In the genomic region with DNA sequence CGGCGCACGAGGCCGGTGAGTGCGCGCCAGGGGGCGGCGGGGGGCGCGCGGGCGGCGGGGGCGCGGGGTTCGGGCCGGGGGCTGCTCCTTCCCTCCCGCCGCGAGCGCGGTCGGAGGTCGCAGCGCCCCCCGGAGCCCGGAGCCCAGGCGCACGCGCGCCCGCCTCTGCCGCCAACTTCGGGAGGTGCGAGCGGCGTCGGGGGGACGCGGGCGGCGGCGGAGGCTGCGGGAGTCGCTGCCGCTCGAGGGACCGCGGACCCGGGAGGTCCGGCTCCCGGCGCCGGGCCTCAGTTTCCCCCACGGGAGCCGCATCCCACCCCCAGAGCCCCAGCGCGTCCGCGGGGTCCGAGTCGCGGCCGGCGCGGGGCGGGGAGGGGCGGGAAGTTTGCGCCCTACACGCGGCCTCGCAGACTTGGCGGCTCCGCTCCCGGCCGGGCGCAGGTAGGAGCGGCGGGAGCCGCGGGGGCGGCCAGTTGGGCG, we compare ENCODE assay signal across 24 cellular contexts. TPM values are rescaled to one million over a fixed set of nuclear protein-coding genes. Genes with fewer than 3 reads are reported as not detected.
DNase-seq lines count a peak whose midpoint lies in the region; ATAC-seq and TF ChIP-seq lines count a peak whose summit lies in the region.
"Had no signal": no experiment of that assay in that cellular context is flagged by ENCODE, and none has a peak within 500 bp of the region (broad histone marks: within the 10 kb centered on the region; RNA-seq: fewer than 3 reads in every experiment).

Gene PRR35 (plus strand): TSS at position 174 of the 480 bp plus-strand sequence. CDS start 2,901 bp downstream, outside the sequence.

- TF ChIP-seq CTCF in breast epithelium (IDR thresholded peaks at IDR 0.05), result no peak
- TF ChIP-seq CTCF in MCF 10A (IDR thresholded peaks at IDR 0.05; ENCODE audit: unreplicated experiment), result no peak
- no peak for TF ChIP-seq CTCF in Panc1 (IDR thresholded peaks at IDR 0.05)
- no peak for TF ChIP-seq CTCF in stomach (IDR thresholded peaks at IDR 0.05)
- no peak for TF ChIP-seq CTCF in glutamatergic neuron (IDR thresholded peaks at IDR 0.05; ENCODE audit: partially characterized antibody, unreplicated experiment)

- in situ Hi-C loops in Panc1 (cut with HindIII; ENCODE audit: low pct_unique_long_range_greater_than_20kb, low sequenced_read_pairs), result no loop called here

- POLR2A ChIA-PET in MCF 10A (lab: Yijun Ruan, JAX) (no interaction called here), Panc1 (lab: Charles Lee) (no interaction called here)
- POLR2A ChIA-PET in activated CD4-positive, alpha-beta memory T cell treated with anti-CD3 and anti-CD28 coated beads, Interleukin-2, amount 10 ng/mL, durations not matched to agents 7 days and 5 days (lab: Charles Lee), result no interaction called here

- no peak for DNase-seq in breast epithelium (ENCODE audit: low spot score in 2 of 2)
- no peak for DNase-seq in MCF 10A (ENCODE audit: unreplicated experiment)
- no peak for DNase-seq in Panc1 (ENCODE audit: low read depth, low spot score)
- no peak for DNase-seq in stomach
- DNase-seq in glutamatergic neuron, result no peak
- no peak for DNase-seq in posterior vena cava (ENCODE audit: low spot score)
- DNase-seq in activated CD4-positive, alpha-beta memory T cell treated with anti-CD3 and anti-CD28 coated beads, Interleukin-2, amount 10 ng/mL, durations not matched to agents 7 days and 5 days, result no peak
- DNase-seq: ACHN; activated CD4-positive, alpha-beta memory T cell treated with anti-CD3 and anti-CD28 coated beads for 36 hours; activated naive CD4-positive, alpha-beta T cell treated with anti-CD3 and anti-CD28 coated beads, Interleukin-2, amount 50 U/mL, for 16 hours; activated T-cell treated with anti-CD3 and anti-CD28 coated beads, Interleukin-2, amount 50 U/mL, for 24 hours; CD4-positive, CD25-positive, alpha-beta regulatory T cell; GOT3; heart right ventricle; naive thymus-derived CD8-positive, alpha-beta T cell; NCI-H774; PC-3; SIG-M5; stimulated activated CD4-positive, alpha-beta T cell treated with anti-CD3 and anti-CD28 coated beads, Interleukin-4, amount 100 ng/mL, for 4 hours had no signal

- 2 to 4% (median 3%) methylated on average over 24 to 81 of the region's 83 CpGs; no CpG with 5 or more reads in 1 of the 5 donors for WGBS in stomach, 5 donors

- H3K27me3 Mint-ChIP-seq in MCF 10A (ENCODE audit: insufficient read depth, unreplicated experiment) (no peaks in the 10 kb centered on the region), glutamatergic neuron (ENCODE audit: unreplicated experiment) (peaks cover 6% of the 10 kb centered on the region)
- H3K27me3 Mint-ChIP-seq in activated CD4-positive, alpha-beta memory T cell treated with anti-CD3 and anti-CD28 coated beads, Interleukin-2, amount 10 ng/mL, durations not matched to agents 7 days and 5 days, result peaks cover 12% of the 10 kb centered on the region

- no peak for TF ChIP-seq EP300 in stomach (IDR thresholded peaks at IDR 0.05)

- CTCF ChIA-PET in MCF 10A (lab: Yijun Ruan, JAX) (interaction anchor here (0.6 to 0.7 kb wide), 2 partner anchors 10 to 76 kb away, joined by 3 read pairs; no protein-coding TSS in a partner anchor), Panc1 (lab: Charles Lee) (no interaction called here)
- CTCF ChIA-PET in activated CD4-positive, alpha-beta memory T cell treated with anti-CD3 and anti-CD28 coated beads, Interleukin-2, amount 10 ng/mL, durations not matched to agents 7 days and 5 days (lab: Charles Lee), result no interaction called here

- intact Hi-C loops in breast epithelium (cut with DNase I; ENCODE audit: low total_unique reads) (no loop called here), MCF 10A (cut with micrococcal nuclease) (no loop called here), Panc1 (cut with micrococcal nuclease; ENCODE audit: unreplicated experiment) (no loop called here), stomach (cut with DNase I; ENCODE audit: low total_unique reads) (no loop called here), posterior vena cava (cut with DNase I) (no loop called here)

- H3K27ac Mint-ChIP-seq in MCF 10A (ENCODE audit: low read depth, unreplicated experiment) (no peak within 1 kb of the TSS), glutamatergic neuron (ENCODE audit: unreplicated experiment) (no peak within 1 kb of the TSS)
- no peak within 1 kb of the TSS for H3K27ac Mint-ChIP-seq in activated CD4-positive, alpha-beta memory T cell treated with anti-CD3 and anti-CD28 coated beads, Interleukin-2, amount 10 ng/mL, durations not matched to agents 7 days and 5 days
- H3K27ac Mint-ChIP-seq: activated CD4-positive, alpha-beta memory T cell treated with anti-CD3 and anti-CD28 coated beads for 36 hours; activated T-cell treated with anti-CD3 and anti-CD28 coated beads, Interleukin-2, amount 50 U/mL, for 24 hours; CD4-positive, CD25-positive, alpha-beta regulatory T cell; naive thymus-derived CD8-positive, alpha-beta T cell; T-helper 1 cell treated with Interleukin-12 subunit alpha and Interleukin-12 subunit beta and Interleukin-4 antibody, amounts not matched to agents 30 μg/mL and 1 μg/mL, for 36 hours had no signal

- peak within 1 kb of the TSS in 2 of 3 donors; percentile 29 to 60 for H3K4me3 ChIP-seq in breast epithelium
- peak within 1 kb of the TSS; percentile 18 to 25; a peak in 3 of 4 replicates for H3K4me3 ChIP-seq in Panc1 (ENCODE audit: low read depth in 2 of 2, low read length in 2 of 2)
- H3K4me3 ChIP-seq in iPS-15b (ENCODE audit: low read depth, low read length), result peak within 1 kb of the TSS; percentile 32
- H3K4me3 ChIP-seq in stomach, result peak within 1 kb of the TSS in 3 of 4 donors; percentile 3 to 20 (median 16)
- H3K4me3 ChIP-seq: heart right ventricle had no signal

- H3K4me1 ChIP-seq in breast epithelium (peaks cover 0 to 3% of the 10 kb centered on the region in 2 donors), Panc1 (ENCODE audit: control insufficient read depth, insufficient read depth, low read length) (peaks cover 36% of the 10 kb centered on the region), iPS-15b (ENCODE audit: control insufficient read depth, insufficient read depth, low read length) (no peaks in the 10 kb centered on the region), stomach (peaks cover 13 to 26% (median 18%) of the 10 kb centered on the region in 4 donors)

- H3K9me3 Mint-ChIP-seq in MCF 10A (ENCODE audit: unreplicated experiment), result no peaks in the 10 kb centered on the region
- peaks cover 6% of the 10 kb centered on the region for H3K9me3 Mint-ChIP-seq in glutamatergic neuron (ENCODE audit: unreplicated experiment)
- no peaks in the 10 kb centered on the region for H3K9me3 Mint-ChIP-seq in activated CD4-positive, alpha-beta memory T cell treated with anti-CD3 and anti-CD28 coated beads, Interleukin-2, amount 10 ng/mL, durations not matched to agents 7 days and 5 days
- H3K9me3 Mint-ChIP-seq: activated CD4-positive, alpha-beta memory T cell treated with anti-CD3 and anti-CD28 coated beads for 36 hours; activated T-cell treated with anti-CD3 and anti-CD28 coated beads, Interleukin-2, amount 50 U/mL, for 24 hours; naive thymus-derived CD8-positive, alpha-beta T cell; T-helper 1 cell treated with Interleukin-12 subunit alpha and Interleukin-12 subunit beta and Interleukin-4 antibody, amounts not matched to agents 30 μg/mL and 1 μg/mL, for 36 hours had no signal

- no peak within 1 kb of the TSS for H3K9ac ChIP-seq in iPS-15b (ENCODE audit: low read depth, low read length)

- no peak within 1 kb of the TSS for H3K4me3 Mint-ChIP-seq in MCF 10A (ENCODE audit: unreplicated experiment)
- no peak within 1 kb of the TSS for H3K4me3 Mint-ChIP-seq in glutamatergic neuron (ENCODE audit: unreplicated experiment)
- H3K4me3 Mint-ChIP-seq in activated CD4-positive, alpha-beta memory T cell treated with anti-CD3 and anti-CD28 coated beads, Interleukin-2, amount 10 ng/mL, durations not matched to agents 7 days and 5 days, result no peak within 1 kb of the TSS
- H3K4me3 Mint-ChIP-seq: activated CD4-positive, alpha-beta memory T cell treated with anti-CD3 and anti-CD28 coated beads for 36 hours; activated T-cell treated with anti-CD3 and anti-CD28 coated beads, Interleukin-2, amount 50 U/mL, for 24 hours; CD4-positive, CD25-positive, alpha-beta regulatory T cell; T-helper 1 cell treated with Interleukin-12 subunit alpha and Interleukin-12 subunit beta and Interleukin-4 antibody, amounts not matched to agents 30 μg/mL and 1 μg/mL, for 36 hours had no signal

- peaks cover 5 to 41% of the 10 kb centered on the region in 2 donors for H3K27me3 ChIP-seq in breast epithelium
- H3K27me3 ChIP-seq in Panc1 (ENCODE audit: control insufficient read depth, insufficient read depth, low read length), result no peaks in the 10 kb centered on the region
- H3K27me3 ChIP-seq in iPS-15b (ENCODE audit: control insufficient read depth, insufficient read depth, low read length), result peaks cover 12% of the 10 kb centered on the region
- H3K27me3 ChIP-seq in stomach, result peaks cover 19 to 77% (median 39%) of the 10 kb centered on the region in 3 donors

- H3K9me3 ChIP-seq in breast epithelium (no peaks in the 10 kb centered on the region), Panc1 (ENCODE audit: control insufficient read depth, insufficient read depth, low read depth, low read length) (no peaks in the 10 kb centered on the region), iPS-15b (ENCODE audit: control insufficient read depth, insufficient read depth, low read length) (no peaks in the 10 kb centered on the region), stomach (no peaks in the 10 kb centered on the region)
- H3K9me3 ChIP-seq: heart right ventricle had no signal

- H3K4me1 Mint-ChIP-seq in MCF 10A (ENCODE audit: insufficient read depth, unreplicated experiment), result no peaks in the 10 kb centered on the region
- peaks cover 6% of the 10 kb centered on the region for H3K4me1 Mint-ChIP-seq in glutamatergic neuron (ENCODE audit: low read depth, unreplicated experiment)
- H3K4me1 Mint-ChIP-seq in activated CD4-positive, alpha-beta memory T cell treated with anti-CD3 and anti-CD28 coated beads, Interleukin-2, amount 10 ng/mL, durations not matched to agents 7 days and 5 days, result no peaks in the 10 kb centered on the region
- H3K4me1 Mint-ChIP-seq: naive thymus-derived CD8-positive, alpha-beta T cell had no signal

- H3K36me3 Mint-ChIP-seq in MCF 10A (ENCODE audit: insufficient read depth, unreplicated experiment) (no peaks in the 10 kb centered on the region), glutamatergic neuron (ENCODE audit: unreplicated experiment) (no peaks in the 10 kb centered on the region)
- H3K36me3 Mint-ChIP-seq in activated CD4-positive, alpha-beta memory T cell treated with anti-CD3 and anti-CD28 coated beads, Interleukin-2, amount 10 ng/mL, durations not matched to agents 7 days and 5 days (ENCODE audit: low read depth), result no peaks in the 10 kb centered on the region
- H3K36me3 Mint-ChIP-seq: activated CD4-positive, alpha-beta memory T cell treated with anti-CD3 and anti-CD28 coated beads for 36 hours; CD4-positive, CD25-positive, alpha-beta regulatory T cell; naive thymus-derived CD8-positive, alpha-beta T cell had no signal

- H3K27ac ChIP-seq in breast epithelium, result no peak within 1 kb of the TSS
- H3K27ac ChIP-seq in Panc1 (ENCODE audit: low read length), result no peak within 1 kb of the TSS
- H3K27ac ChIP-seq in stomach, result no peak within 1 kb of the TSS
- H3K27ac ChIP-seq: heart right ventricle, VCaP had no signal

- BruUV-seq in MCF 10A (replicated peaks; lab: Mats Ljungman, UMichigan), result no TSS peak
- no TSS peak for BruUV-seq in Panc1 (replicated peaks; lab: Mats Ljungman, UMichigan)

- TF ChIP-seq POLR2A in breast epithelium (IDR thresholded peaks at IDR 0.05) (no peak), stomach (IDR thresholded peaks at IDR 0.05) (no peak)

- ATAC-seq in Panc1, result no peak
- ATAC-seq: heart right ventricle, PC-3 had no signal

- no peaks in the 10 kb centered on the region for H3K36me3 ChIP-seq in breast epithelium
- H3K36me3 ChIP-seq in Panc1 (ENCODE audit: control insufficient read depth, insufficient read depth, low read length), result no peaks in the 10 kb centered on the region
- H3K36me3 ChIP-seq in iPS-15b (ENCODE audit: control insufficient read depth, insufficient read depth, low read length), result no peaks in the 10 kb centered on the region
- H3K36me3 ChIP-seq in stomach, result no peaks in the 10 kb centered on the region
- H3K36me3 ChIP-seq: heart right ventricle had no signal

RNA-seq across cellular contexts. Expression of gene PRR35, which starts in this region (rescaled TPM):
- total RNA-seq in breast epithelium, result not detected
- not detected in 2 replicates for total RNA-seq in MCF 10A (2022)
- 2.2 TPM for total RNA-seq in Panc1 (2021; ENCODE audit: unreplicated experiment)
- 3.9 TPM for polyA plus RNA-seq in Panc1 (2012; ENCODE audit: insufficient read length)
- not detected for total RNA-seq in stomach
- not detected for polyA plus RNA-seq in stomach
- not detected for total RNA-seq in glutamatergic neuron (ENCODE audit: unreplicated experiment)
- not detected for total RNA-seq in posterior vena cava
- not detected for total RNA-seq in activated CD4-positive, alpha-beta memory T cell treated with anti-CD3 and anti-CD28 coated beads, Interleukin-2, amount 10 ng/mL, durations not matched to agents 7 days and 5 days
- total RNA-seq: activated CD4-positive, alpha-beta memory T cell treated with anti-CD3 and anti-CD28 coated beads for 36 hours; CD4-positive, CD25-positive, alpha-beta regulatory T cell; heart right ventricle; HT-29; naive thymus-derived CD8-positive, alpha-beta T cell; PC-3 had no signal
- polyA plus RNA-seq: CD4-positive, CD25-positive, alpha-beta regulatory T cell; heart right ventricle; keratinocyte; naive thymus-derived CD8-positive, alpha-beta T cell had no signal
